Comparison of ENCODE assay signal across 18 cellular contexts in genomic region chr18:32358075-32358474, GRCh38.
DNase-seq lines count a peak whose midpoint lies in the region; ATAC-seq and TF ChIP-seq lines count a peak whose summit lies in the region.
"Had no signal": no experiment of that assay in that cellular context is flagged by ENCODE, and none has a peak within 500 bp of the region (broad histone marks: within the 10 kb centered on the region; RNA-seq: fewer than 3 reads in every experiment).

No MANE protein-coding gene starts in this region.

- H3K4me2 ChIP-seq in DOHH2 (ENCODE audit: low read length) (no peak overlapping the region), OCI-LY3 (ENCODE audit: low read length) (no peak overlapping the region)

- H3K79me2 ChIP-seq in DOHH2 (ENCODE audit: control insufficient read depth, low read length) (no peaks in the 10 kb centered on the region), OCI-LY3 (ENCODE audit: low read length) (no peaks in the 10 kb centered on the region)

- H3F3A ChIP-seq in DOHH2 (ENCODE audit: control insufficient read depth, insufficient read depth): no peaks in the 10 kb centered on the region

- no peaks in the 10 kb centered on the region for H3K4me1 ChIP-seq in DOHH2 (ENCODE audit: control insufficient read depth, low read length)
- H3K4me1 ChIP-seq in OCI-LY3 (ENCODE audit: low read length): peaks cover 34% of the 10 kb centered on the region

- no peaks in the 10 kb centered on the region for H3K27me3 ChIP-seq in DOHH2 (ENCODE audit: control insufficient read depth, low read length)
- no peaks in the 10 kb centered on the region for H3K27me3 ChIP-seq in OCI-LY3 (ENCODE audit: low read depth, low read length)
- H3K27me3 ChIP-seq: thyroid gland had no signal

- no peak overlapping the region for H3K27ac ChIP-seq in DOHH2 (ENCODE audit: low read depth, low read length)
- no peak overlapping the region for H3K27ac ChIP-seq in OCI-LY3 (ENCODE audit: low read length)
- H3K27ac ChIP-seq: thyroid gland, VCaP had no signal

- H4K20me1 ChIP-seq in DOHH2 (ENCODE audit: control insufficient read depth, insufficient read depth, low read depth, low read length) (no peaks in the 10 kb centered on the region), OCI-LY3 (ENCODE audit: insufficient read depth, low read length) (no peaks in the 10 kb centered on the region)

- H3K36me3 ChIP-seq in DOHH2 (ENCODE audit: control insufficient read depth, low read length): no peaks in the 10 kb centered on the region
- no peaks in the 10 kb centered on the region for H3K36me3 ChIP-seq in OCI-LY3 (replicated peaks; ENCODE audit: low read depth, low read length)
- H3K36me3 ChIP-seq: thyroid gland had no signal

- H3K9me3 ChIP-seq in DOHH2 (ENCODE audit: control insufficient read depth, insufficient read depth, low read length) (no peaks in the 10 kb centered on the region), OCI-LY3 (ENCODE audit: insufficient read depth, low read length) (no peaks in the 10 kb centered on the region)
- H3K9me3 ChIP-seq: thyroid gland had no signal

- ATAC-seq in HG03565 (IDR thresholded peaks at IDR 0.05; ENCODE audit: unreplicated experiment) (no peak), GM21528 (IDR thresholded peaks at IDR 0.05; ENCODE audit: low FRiP score, unreplicated experiment) (no peak)
- ATAC-seq: CD8-positive, alpha-beta T cell; T-helper 17 cell had no signal

- TF ChIP-seq CTCF in DOHH2 (IDR thresholded peaks at IDR 0.05; ENCODE audit: low read depth, low read length, poor library complexity, severe bottlenecking): peak; percentile 11
- TF ChIP-seq CTCF in GM12874 (IDR thresholded peaks at IDR 0.05; ENCODE audit: insufficient read depth, low read depth, low read length): peak; percentile 24; the same call in 1 of the 2 replicates
- TF ChIP-seq CTCF in OCI-LY3 (IDR thresholded peaks at IDR 0.05; ENCODE audit: low read depth, low read length): peak; percentile 21; the same call in 1 of the 2 replicates

- DNase-seq in iPS-NIHi11 (ENCODE audit: low spot score): peak; percentile 17
- no peak for DNase-seq in cerebellum (ENCODE audit: low spot score)
- DNase-seq: activated naive CD8-positive, alpha-beta T cell treated with anti-CD3 and anti-CD28 coated beads, Interleukin-2, amount 10 ng/mL, durations not matched to agents 7 days and 5 days; cortex of kidney; NCI-H1105; NCI-H2029; NCI-H2227 treated with DMSO at 0.1 percent for 48 hours; stimulated activated CD4-positive, alpha-beta T cell treated with anti-CD3 and anti-CD28 coated beads, Interleukin-12 subunit alpha, Interleukin-12 subunit beta, amount 100 ng/mL, for 4 hours; stimulated activated CD4-positive, alpha-beta T cell treated with anti-CD3 and anti-CD28 coated beads, Interleukin-4, amount 100 ng/mL, for 4 hours; T-helper 17 cell; thyroid gland had no signal

- H3K4me3 ChIP-seq in DOHH2 (ENCODE audit: low read length): no peak overlapping the region
- H3K4me3 ChIP-seq in OCI-LY3 (ENCODE audit: low read length): no peak overlapping the region
- H3K4me3 ChIP-seq: thyroid gland had no signal

- no peak overlapping the region for H3K9ac ChIP-seq in OCI-LY3 (ENCODE audit: low read length)

- H3K9me2 ChIP-seq in DOHH2 (replicated peaks; ENCODE audit: control insufficient read depth, low read length): no peaks in the 10 kb centered on the region

- H2AFZ ChIP-seq in OCI-LY3 (ENCODE audit: low read depth, low read length): no peak overlapping the region
